In the genomic region with DNA sequence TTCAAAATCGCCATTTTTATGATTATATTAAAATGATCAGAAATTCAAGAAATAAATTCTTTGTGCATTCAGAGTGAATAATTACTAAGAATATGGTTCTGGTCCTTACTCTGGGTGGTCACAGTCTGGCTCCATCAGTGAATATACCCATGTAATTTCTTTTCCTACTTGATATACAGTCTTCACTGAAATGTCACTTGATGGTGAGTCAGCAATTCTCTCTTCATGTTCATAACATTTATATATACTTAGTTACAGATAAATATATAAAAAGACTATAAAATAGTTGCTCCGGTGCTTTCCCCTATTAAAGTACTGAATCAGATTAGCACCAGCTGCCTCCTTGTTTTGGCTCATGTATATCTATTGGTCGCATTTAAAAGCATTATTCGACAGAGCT, we compare ENCODE assay signal across 16 cellular contexts. TPM values are rescaled to one million over a fixed set of nuclear protein-coding genes. Genes with fewer than 3 reads are reported as not detected.
A peak's percentile ranks its signal among the peaks of the same experiment; 100 is the strongest.
DNase-seq lines count a peak whose midpoint lies in the region; ATAC-seq, FAIRE-seq and TF ChIP-seq lines count a peak whose summit lies in the region.
"Had no signal": no experiment of that assay in that cellular context is flagged by ENCODE, and none has a peak within 500 bp of the region (broad histone marks: within the 10 kb centered on the region; RNA-seq: fewer than 3 reads in every experiment).

No MANE protein-coding gene starts in this region.

- no peak overlapping the region for H3K4me3 ChIP-seq in A549
- H3K4me3 ChIP-seq in HUES64 (ENCODE audit: low read length): no peak overlapping the region
- H3K4me3 ChIP-seq in fibroblast of pulmonary artery (replicated peaks; ENCODE audit: low read depth, low read length): no peak overlapping the region
- H3K4me3 ChIP-seq: GM23248 had no signal

- H3K27ac ChIP-seq in A549 (peak overlapping the region; percentile 26 to 40; a peak in 2 of 6 replicates), HUES64 (ENCODE audit: low read depth, low read length) (peak overlapping the region; percentile 40; the same call in 1 of the 2 replicates), VCaP (peak overlapping the region; percentile 40)
- H3K27ac ChIP-seq: GM23248 had no signal

- H3K36me3 ChIP-seq in HUES64 (ENCODE audit: insufficient read depth, low read length): no peaks in the 10 kb centered on the region
- H3K36me3 ChIP-seq: BE2C had no signal

- no peak overlapping the region for H3K9ac ChIP-seq in HUES64 (ENCODE audit: low read depth, low read length)
- H3K9ac ChIP-seq: GM23248 had no signal

- POLR2A ChIA-PET in A549 (lab: Yijun Ruan, JAX): no interaction called here

- no peaks in the 10 kb centered on the region for H3K27me3 ChIP-seq in HUES64 (ENCODE audit: insufficient read depth, low read length)
- H3K27me3 ChIP-seq: BE2C had no signal

- ATAC-seq in A549 (no peak), HG02970 (IDR thresholded peaks at IDR 0.05; ENCODE audit: low FRiP score, unreplicated experiment) (no peak), HG02571 (IDR thresholded peaks at IDR 0.05; ENCODE audit: unreplicated experiment) (no peak)
- ATAC-seq: CD8-positive, alpha-beta T cell had no signal

- H3K9me3 ChIP-seq in A549 (no peaks in the 10 kb centered on the region), HUES64 (ENCODE audit: insufficient read depth, low read depth, low read length) (peaks cover 8% of the 10 kb centered on the region; the same call in 1 of the 2 replicates)
- H3K9me3 ChIP-seq: BE2C had no signal

- FAIRE-seq in A549 (lab: Jason Lieb, UNC): no peak

- CTCF ChIA-PET in A549 (lab: Yijun Ruan, JAX): interaction anchor here (1.2 kb wide), 1 partner anchor 22 kb away, joined by 3 read pairs; no protein-coding TSS in a partner anchor

- H3K4me1 ChIP-seq in A549 (peaks cover 17% of the 10 kb centered on the region), HUES64 (ENCODE audit: insufficient read depth, low read length) (peaks cover 25% of the 10 kb centered on the region)

- H3K4me2 ChIP-seq in A549: peak overlapping the region; percentile 48

- 68% methylated on average over 4 of the region's 4 CpGs for WGBS in A549 (ENCODE audit: missing lambda C conversion rate)
- WGBS in HUES64: 74% methylated on average over 3 of the region's 4 CpGs

- DNase-seq in A549 (ENCODE audit: low read depth in 1 of 2, low spot score in 1 of 2) (no peak), fibroblast of pulmonary artery (ENCODE audit: low read depth) (peak; percentile 23), HuH-7 (ENCODE audit: low spot score) (no peak), HuH-7.5 (ENCODE audit: low spot score) (no peak)
- DNase-seq: BE2C; CD8-positive, alpha-beta T cell; KBM-7; NCI-H1105; NCI-H187; NCI-H2171 treated with DMSO at 0.1 percent for 48 hours; NCI-H510A had no signal

- no peak for TF ChIP-seq POLR2A in A549 (IDR thresholded peaks at IDR 0.05; ENCODE audit: low read length)

- TF ChIP-seq CTCF in A549 (IDR thresholded peaks at IDR 0.05) (no peak), VCaP (conservative IDR thresholded peaks at IDR 0.05) (no peak), fibroblast of pulmonary artery (IDR thresholded peaks at IDR 0.05; ENCODE audit: low read length, missing control alignments) (no peak)

- TF ChIP-seq RAD21 in A549 (conservative IDR thresholded peaks at IDR 0.05 in 1 of 2, IDR thresholded peaks at IDR 0.05 in 1 of 2): no peak

- TF ChIP-seq EP300 in A549 (IDR thresholded peaks at IDR 0.05): no peak

TF ChIP-seq in A549, 52 proteins besides CTCF, POLR2A, EP300 and RAD21:
- TF ChIP-seq CBX8 (IDR thresholded peaks at IDR 0.05) (no peak), MAFK (IDR thresholded peaks at IDR 0.05; ENCODE audit: partially characterized antibody) (peak; percentile 68)

RNA-seq across cellular contexts. Expression of gene MTRF1L, which starts 56.4 kb away (rescaled TPM):
- 17.0 and 22.6 TPM in 2 replicates for polyA plus RNA-seq in A549 (2011; rRNA removed)
- polyA plus RNA-seq in A549 (2012; cell fraction: cytosol; rRNA removed): 4.7 and 5.2 TPM in 2 replicates
- 2.7 and 4.2 TPM in 2 replicates for polyA plus RNA-seq in A549 (2012; cell fraction: nucleus; rRNA removed)
- polyA plus RNA-seq in A549 (2017; fragmentation: RNase III; extraction: RNeasy Plus Mini Kit Qiagen cat#74134 plus additional on column Dnase treatment): 14.3 to 15.0 TPM (median 15.0 TPM) in 3 replicates
- 7.5 and 10.1 TPM in 2 replicates for polyA minus RNA-seq in A549 (2011; rRNA and poly(A)+ RNA removed)
- 18.6 TPM for polyA plus RNA-seq in HUES64 (2013, experiment 1 of 2)
- polyA plus RNA-seq in HUES64 (2013, experiment 2 of 2): 14.8 TPM
